In the genomic region with DNA sequence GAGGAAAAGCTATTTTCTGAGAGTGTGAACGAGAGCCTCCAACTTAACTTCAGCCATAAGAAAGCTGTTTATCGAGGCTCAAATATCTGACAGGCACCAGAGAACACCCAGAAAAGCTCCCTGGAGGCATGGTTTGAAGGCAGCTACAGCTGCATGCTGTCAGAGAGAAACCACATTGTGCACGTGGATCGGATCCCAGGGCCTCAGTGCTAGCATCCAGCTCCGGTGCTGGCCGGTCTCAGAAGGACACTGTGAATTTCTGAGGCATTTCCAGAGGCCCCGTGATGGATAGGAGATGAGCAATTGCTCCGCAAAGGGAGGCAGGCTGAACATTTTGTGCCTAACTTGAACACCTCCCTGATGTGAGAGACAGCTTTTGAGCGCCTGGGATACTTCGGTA, we compare ENCODE assay signal across 22 cellular contexts.
A peak's percentile ranks its signal among the peaks of the same experiment; 100 is the strongest.
DNase-seq lines count a peak whose midpoint lies in the region; ATAC-seq and TF ChIP-seq lines count a peak whose summit lies in the region.
"Had no signal": no experiment of that assay in that cellular context is flagged by ENCODE, and none has a peak within 500 bp of the region (broad histone marks: within the 10 kb centered on the region; RNA-seq: fewer than 3 reads in every experiment).

No MANE protein-coding gene starts in this region.

- H3K36me3 Mint-ChIP-seq in T-helper 17 cell (ENCODE audit: low read depth), result no peaks in the 10 kb centered on the region
- H3K36me3 Mint-ChIP-seq: type B pancreatic cell had no signal

- H3K9ac ChIP-seq in skeletal muscle tissue (ENCODE audit: low read depth in 1 of 3, low read length in 3 of 3), result no peak overlapping the region
- H3K9ac ChIP-seq: parathyroid adenoma had no signal

- no peak overlapping the region for H3K4me3 Mint-ChIP-seq in T-helper 17 cell
- H3K4me3 Mint-ChIP-seq: activated CD8-positive, alpha-beta T cell treated with anti-CD3 and anti-CD28 coated beads, Interleukin-2, amount 10 ng/mL, durations not matched to agents 7 days and 5 days; CD4-positive, alpha-beta T cell; type B pancreatic cell had no signal

- ATAC-seq in T-helper 17 cell (no peak), SK-N-SH treated with all-trans-retinoic acid at 6 μM for 48 hours (no peak), HG02885 (IDR thresholded peaks at IDR 0.05; ENCODE audit: poor library complexity, unreplicated experiment) (no peak), HG03439 (IDR thresholded peaks at IDR 0.05; ENCODE audit: unreplicated experiment) (no peak)
- ATAC-seq: A549; activated CD8-positive, alpha-beta T cell treated with anti-CD3 and anti-CD28 coated beads, Interleukin-2, amount 10 ng/mL, durations not matched to agents 7 days and 5 days had no signal

- H3K27me3 ChIP-seq in skeletal muscle tissue (ENCODE audit: control insufficient read depth in 3 of 3, insufficient read depth in 3 of 3, low read length in 3 of 3), result no peaks in the 10 kb centered on the region

- no peaks in the 10 kb centered on the region for H3K4me1 ChIP-seq in skeletal muscle tissue (ENCODE audit: control insufficient read depth in 3 of 3, insufficient read depth in 3 of 3, low read length in 3 of 3)
- H3K4me1 ChIP-seq: A549, HAP-1, parathyroid adenoma had no signal

- peak overlapping the region in 1 of 2 donors; percentile 71 for H3K27ac ChIP-seq in coronary artery
- peak overlapping the region; percentile 60 for H3K27ac ChIP-seq in skeletal muscle tissue (ENCODE audit: low read depth, low read length)
- H3K27ac ChIP-seq: A549, parathyroid adenoma, VCaP had no signal

- H3K4me3 ChIP-seq in coronary artery, result no peak overlapping the region
- no peak overlapping the region for H3K4me3 ChIP-seq in skeletal muscle tissue (ENCODE audit: low read length in 3 of 3)
- H3K4me3 ChIP-seq: A549, HAP-1 had no signal

- no peaks in the 10 kb centered on the region for H3K9me3 ChIP-seq in skeletal muscle tissue (ENCODE audit: control insufficient read depth in 3 of 3, low read length in 3 of 3)
- no peaks in the 10 kb centered on the region for H3K9me3 ChIP-seq in T-helper 17 cell (ENCODE audit: control insufficient read depth, low read length, poor library complexity, severe bottlenecking)
- H3K9me3 ChIP-seq: A549 had no signal

- TF ChIP-seq CTCF in coronary artery (IDR thresholded peaks at IDR 0.05), result no peak

- H3K36me3 ChIP-seq in skeletal muscle tissue (ENCODE audit: control insufficient read depth in 3 of 3, insufficient read depth in 3 of 3, low read length in 3 of 3), result no peaks in the 10 kb centered on the region
- H3K36me3 ChIP-seq: HAP-1 had no signal

- no peak overlapping the region for H3K27ac Mint-ChIP-seq in T-helper 17 cell
- H3K27ac Mint-ChIP-seq: activated CD8-positive, alpha-beta T cell treated with anti-CD3 and anti-CD28 coated beads, Interleukin-2, amount 10 ng/mL, durations not matched to agents 7 days and 5 days; CD4-positive, alpha-beta T cell; type B pancreatic cell had no signal

- DNase-seq in AG20443 (ENCODE audit: low spot score) (peak; percentile 47), coronary artery (ENCODE audit: low spot score) (peak; percentile 80), left kidney (ENCODE audit: low read depth, low spot score) (peak; percentile 11), T-helper 17 cell (no peak)
- DNase-seq: activated CD8-positive, alpha-beta T cell treated with anti-CD3 and anti-CD28 coated beads, Interleukin-2, amount 10 ng/mL, durations not matched to agents 7 days and 5 days; activated T-cell treated with anti-CD3 and anti-CD28 coated beads, Interleukin-2, amount 50 U/mL, for 48 hours; caudate nucleus; CD4-positive, alpha-beta T cell; DND-41; NCI-H1930; NCI-H446 treated with DMSO at 0.1 percent for 48 hours; NK-92 treated with Interleukin-12 subunit alpha and Interleukin-12 subunit beta, amount 100 ng/mL, for 24 hours; T-helper 1 cell had no signal

- H3K27me3 Mint-ChIP-seq in T-helper 17 cell, result no peaks in the 10 kb centered on the region
- H3K27me3 Mint-ChIP-seq: CD4-positive, alpha-beta T cell; type B pancreatic cell had no signal

- peaks cover 2% of the 10 kb centered on the region for H3K4me1 Mint-ChIP-seq in T-helper 17 cell

TF ChIP-seq in SK-N-SH treated with all-trans-retinoic acid at 6 μM for 48 hours, 23 proteins besides CTCF, POLR2A, EP300 and RAD21:
- no peak for TF ChIP-seq ZNF565 (CRISPR knock-in tag; conservative IDR thresholded peaks at IDR 0.05; ENCODE audit: low read depth)
- TF ChIP-seq, protein P1, sequence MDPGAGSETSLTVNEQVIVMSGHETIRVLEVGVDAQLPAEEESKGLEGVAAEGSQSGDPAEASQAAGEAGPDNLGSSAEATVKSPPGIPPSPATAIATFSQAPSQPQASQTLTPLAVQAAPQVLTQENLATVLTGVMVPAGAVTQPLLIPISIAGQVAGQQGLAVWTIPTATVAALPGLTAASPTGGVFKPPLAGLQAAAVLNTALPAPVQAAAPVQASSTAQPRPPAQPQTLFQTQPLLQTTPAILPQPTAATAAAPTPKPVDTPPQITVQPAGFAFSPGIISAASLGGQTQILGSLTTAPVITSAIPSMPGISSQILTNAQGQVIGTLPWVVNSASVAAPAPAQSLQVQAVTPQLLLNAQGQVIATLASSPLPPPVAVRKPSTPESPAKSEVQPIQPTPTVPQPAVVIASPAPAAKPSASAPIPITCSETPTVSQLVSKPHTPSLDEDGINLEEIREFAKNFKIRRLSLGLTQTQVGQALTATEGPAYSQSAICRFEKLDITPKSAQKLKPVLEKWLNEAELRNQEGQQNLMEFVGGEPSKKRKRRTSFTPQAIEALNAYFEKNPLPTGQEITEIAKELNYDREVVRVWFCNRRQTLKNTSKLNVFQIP (CRISPR knock-in tag; IDR thresholded peaks at IDR 0.05; ENCODE audit: borderline replicate concordance, low read depth), result no peak
- TF ChIP-seq PPARA (CRISPR knock-in tag; IDR thresholded peaks at IDR 0.05; ENCODE audit: borderline replicate concordance), result no peak
- TF ChIP-seq, protein P2, sequence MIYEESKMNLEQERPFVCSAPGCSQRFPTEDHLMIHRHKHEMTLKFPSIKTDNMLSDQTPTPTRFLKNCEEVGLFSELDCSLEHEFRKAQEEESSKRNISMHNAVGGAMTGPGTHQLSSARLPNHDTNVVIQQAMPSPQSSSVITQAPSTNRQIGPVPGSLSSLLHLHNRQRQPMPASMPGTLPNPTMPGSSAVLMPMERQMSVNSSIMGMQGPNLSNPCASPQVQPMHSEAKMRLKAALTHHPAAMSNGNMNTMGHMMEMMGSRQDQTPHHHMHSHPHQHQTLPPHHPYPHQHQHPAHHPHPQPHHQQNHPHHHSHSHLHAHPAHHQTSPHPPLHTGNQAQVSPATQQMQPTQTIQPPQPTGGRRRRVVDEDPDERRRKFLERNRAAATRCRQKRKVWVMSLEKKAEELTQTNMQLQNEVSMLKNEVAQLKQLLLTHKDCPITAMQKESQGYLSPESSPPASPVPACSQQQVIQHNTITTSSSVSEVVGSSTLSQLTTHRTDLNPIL (CRISPR knock-in tag; IDR thresholded peaks at IDR 0.05; ENCODE audit: low read depth), result no peak
- no peak for TF ChIP-seq ISL1 (CRISPR knock-in tag; IDR thresholded peaks at IDR 0.05)

Comparison
In these comparisons a context has a peak if more than half of its experiments do, and no peak if none do; other contexts are left out.
1. DNase-seq: peak in AG20443 (single experiment), coronary artery (single experiment) and left kidney (single experiment); none in T-helper 17 cell (0 of 3).